8 cellular contexts compared by ENCODE assay signal in genomic region chr22:40203568-40203967, GRCh38. TPM values are rescaled to one million over a fixed set of nuclear protein-coding genes. Genes with fewer than 3 reads are reported as not detected.
DNase-seq lines count a peak whose midpoint lies in the region; ATAC-seq and TF ChIP-seq lines count a peak whose summit lies in the region.

No MANE protein-coding gene starts in this region.

- DNase-seq in GM12865 (ENCODE audit: low read depth) (peak; percentile 70), HCEC 1CT (peak; percentile 15), SKM-1 treated with dmso at 0.1 percent for 144 hours (lab: John Stamatoyannopoulos, UW; ENCODE audit: unreplicated experiment) (no peak), body of pancreas (no peak), upper lobe of right lung (no peak), GDM1 (lab: John Stamatoyannopoulos, UW) (no peak)
- peak; percentile 11 for DNase-seq in activated CD4-positive, alpha-beta T cell treated with anti-CD3 and anti-CD28 coated beads, Interleukin-2, amount 50 U/mL, for 1 hour
- DNase-seq in naive thymus-derived CD4-positive, alpha-beta T cell, result peak in 7 of 9 donors; percentile 46 to 72 (median 60)

- no peak for TF ChIP-seq POLR2A in body of pancreas (IDR thresholded peaks at IDR 0.05)

- peak overlapping the region; percentile 54 for H3K27ac ChIP-seq in naive thymus-derived CD4-positive, alpha-beta T cell (ENCODE audit: low read depth, low read length)
- peak overlapping the region in 1 of 4 donors; percentile 11 for H3K27ac ChIP-seq in body of pancreas
- H3K27ac ChIP-seq in upper lobe of right lung, result no peak overlapping the region

- CTCF ChIA-PET in naive thymus-derived CD4-positive, alpha-beta T cell (lab: Charles Lee), result interaction anchor here (1.0 to 2.0 kb wide), 3 partner anchors 10 to 145 kb away, joined by 3 to 6 read pairs (median 3); no protein-coding TSS in a partner anchor

- no peak overlapping the region for H3K4me3 ChIP-seq in GM12865 (ENCODE audit: low read depth, low read length)
- H3K4me3 ChIP-seq in naive thymus-derived CD4-positive, alpha-beta T cell (ENCODE audit: low read length), result peak overlapping the region; percentile 5
- H3K4me3 ChIP-seq in body of pancreas, result no peak overlapping the region
- no peak overlapping the region for H3K4me3 ChIP-seq in upper lobe of right lung

- no peaks in the 10 kb centered on the region for H3K36me3 ChIP-seq in naive thymus-derived CD4-positive, alpha-beta T cell (ENCODE audit: control insufficient read depth in 2 of 3, insufficient read depth in 3 of 3, low read length in 3 of 3)
- H3K36me3 ChIP-seq in body of pancreas (replicated peaks in 1 of 2; ENCODE audit: insufficient read depth in 1 of 2, low read depth in 2 of 2) (no peaks in the 10 kb centered on the region), upper lobe of right lung (no peaks in the 10 kb centered on the region)

- ATAC-seq in naive thymus-derived CD4-positive, alpha-beta T cell, result peak; percentile 93
- no peak for ATAC-seq in body of pancreas
- no peak for ATAC-seq in upper lobe of right lung

- intact Hi-C loops in naive thymus-derived CD4-positive, alpha-beta T cell (cut with micrococcal nuclease), result loop anchor here (1.0 to 5.0 kb wide), 6 partner anchors 13 to 146 kb away; partner anchors contain the start of genes ADSL (in 1 of the 2) and TNRC6B (in 1 of the 2)
- intact Hi-C loops in body of pancreas (cut with DNase I), result no loop called here
- intact Hi-C loops in upper lobe of right lung (cut with DNase I), result no loop called here

- H3K4me1 Mint-ChIP-seq in naive thymus-derived CD4-positive, alpha-beta T cell, result peaks cover 50 to 88% (median 79%) of the 10 kb centered on the region in 7 donors

- H3K27ac Mint-ChIP-seq in naive thymus-derived CD4-positive, alpha-beta T cell, result peak overlapping the region; percentile 74 to 95 (median 85)

- H3K36me3 Mint-ChIP-seq in naive thymus-derived CD4-positive, alpha-beta T cell, result peaks cover 0 to 11% (median 2%) of the 10 kb centered on the region in 5 donors

- no peaks in the 10 kb centered on the region for H3K27me3 ChIP-seq in naive thymus-derived CD4-positive, alpha-beta T cell (ENCODE audit: control insufficient read depth in 2 of 2, insufficient read depth in 2 of 2, low read length in 2 of 2)
- H3K27me3 ChIP-seq in body of pancreas, result no peaks in the 10 kb centered on the region
- H3K27me3 ChIP-seq in upper lobe of right lung, result no peaks in the 10 kb centered on the region

- WGBS in body of pancreas, 2 donors, result 77 to 78% methylated on average over 5 of the region's 5 CpGs

- POLR2A ChIA-PET in naive thymus-derived CD4-positive, alpha-beta T cell (lab: Charles Lee), result interaction anchor here (0.6 to 2.0 kb wide), 6 partner anchors 10 to 171 kb away, joined by 3 to 10 read pairs (median 8); partner anchors contain the start of gene TNRC6B

- no peaks in the 10 kb centered on the region for H3K9me3 ChIP-seq in naive thymus-derived CD4-positive, alpha-beta T cell (ENCODE audit: control insufficient read depth in 2 of 3, low read length in 3 of 3)
- H3K9me3 ChIP-seq in body of pancreas (no peaks in the 10 kb centered on the region), upper lobe of right lung (no peaks in the 10 kb centered on the region)

- peaks cover 24 to 49% of the 10 kb centered on the region in 2 donors for H3K4me1 ChIP-seq in naive thymus-derived CD4-positive, alpha-beta T cell (ENCODE audit: control insufficient read depth in 2 of 2, insufficient read depth in 2 of 2, low read length in 2 of 2)
- H3K4me1 ChIP-seq in body of pancreas, result peaks cover 26% of the 10 kb centered on the region
- H3K4me1 ChIP-seq in upper lobe of right lung, result peaks cover 34% of the 10 kb centered on the region

- no peaks in the 10 kb centered on the region for H3K27me3 Mint-ChIP-seq in naive thymus-derived CD4-positive, alpha-beta T cell

- TF ChIP-seq CTCF in GM12865 (IDR thresholded peaks at IDR 0.05; ENCODE audit: insufficient read depth, low read depth, low read length, missing control alignments) (no peak), body of pancreas (IDR thresholded peaks at IDR 0.05) (no peak), upper lobe of right lung (IDR thresholded peaks at IDR 0.05) (no peak)

- peaks cover 0 to 1% (median 0%) of the 10 kb centered on the region in 11 donors for H3K9me3 Mint-ChIP-seq in naive thymus-derived CD4-positive, alpha-beta T cell

- H3K4me3 Mint-ChIP-seq in naive thymus-derived CD4-positive, alpha-beta T cell, result peak overlapping the region; percentile 60 to 73 (median 66)

RNA-seq across cellular contexts. Expression of gene TNRC6B, which starts 25.8 kb away (rescaled TPM):
- 100 to 1,000 TPM in 4 of 5 experiments, 10 to 100 TPM in 1; 67.4 to 165 (median 146) TPM for total RNA-seq in naive thymus-derived CD4-positive, alpha-beta T cell
- 100 to 1,000 TPM; 102 to 119 TPM for polyA plus RNA-seq in naive thymus-derived CD4-positive, alpha-beta T cell
- total RNA-seq in body of pancreas (10 to 100 TPM; 25.2 to 39.9 TPM), upper lobe of right lung (46.4 TPM)

Comparison
In these comparisons a context has a peak if more than half of its experiments do, and no peak if none do; other contexts are left out.
1. DNase-seq: peak in GM12865 (single experiment), HCEC 1CT (single experiment), activated CD4-positive, alpha-beta T cell treated with anti-CD3 and anti-CD28 coated beads, Interleukin-2, amount 50 U/mL, for 1 hour (single experiment) and naive thymus-derived CD4-positive, alpha-beta T cell (7 of 9); none in SKM-1 treated with dmso at 0.1 percent for 144 hours (single experiment), body of pancreas (0 of 4), upper lobe of right lung (single experiment) and GDM1 (single experiment).
2. intact Hi-C loops: an anchor here in naive thymus-derived CD4-positive, alpha-beta T cell (1.0 to 5.0 kb wide); none called in body of pancreas and upper lobe of right lung.